8 cellular contexts compared by ENCODE assay signal in genomic region chr5:141848771-141849370, GRCh38. TPM values are rescaled to one million over a fixed set of nuclear protein-coding genes. Genes with fewer than 3 reads are reported as not detected.
DNase-seq lines count a peak whose midpoint lies in the region; ATAC-seq, FAIRE-seq and TF ChIP-seq lines count a peak whose summit lies in the region.

No MANE protein-coding gene starts in this region.

- H3K9me3 Mint-ChIP-seq in Calu3 (ENCODE audit: low read depth, unreplicated experiment) = peaks cover 3% of the 10 kb centered on the region
- H3K9me3 Mint-ChIP-seq in activated naive CD8-positive, alpha-beta T cell treated with anti-CD3 and anti-CD28 coated beads, Interleukin-2, amount 50 U/mL, for 24 hours = no peaks in the 10 kb centered on the region

- H3K36me3 ChIP-seq in MG63 = no peaks in the 10 kb centered on the region
- H3K36me3 ChIP-seq in small intestine (ENCODE audit: control insufficient read depth in 2 of 2, insufficient read depth in 2 of 2, low read length in 2 of 2) = peaks cover 0 to 7% of the 10 kb centered on the region in 2 donors

- ATAC-seq in GM21529 (IDR thresholded peaks at IDR 0.05; ENCODE audit: unreplicated experiment) (peak; percentile 9), HG03175 (IDR thresholded peaks at IDR 0.05; ENCODE audit: unreplicated experiment) (no peak)
- ATAC-seq in activated naive CD8-positive, alpha-beta T cell treated with anti-CD3 and anti-CD28 coated beads, Interleukin-2, amount 50 U/mL, for 24 hours = peak; percentile 12

- DNase-seq in Calu3 (peak; percentile 94), MG63 (peak; percentile 88), small intestine (peak; percentile 86), putamen (ENCODE audit: low spot score) (no peak)
- DNase-seq in activated naive CD8-positive, alpha-beta T cell treated with anti-CD3 and anti-CD28 coated beads, Interleukin-2, amount 50 U/mL, for 24 hours = peak; percentile 57

- CTCF ChIA-PET in Calu3 (lab: Charles Lee) = interaction anchor here (0.6 to 2.6 kb wide), 5 partner anchors 21 to 145 kb away, joined by 3 to 12 read pairs (median 3); partner anchors contain the start of genes PCDH1 and RNF14

- peaks cover 10 to 16% of the 10 kb centered on the region in 2 donors for H3K4me1 ChIP-seq in small intestine (ENCODE audit: control insufficient read depth in 2 of 2, insufficient read depth in 1 of 2, low read depth in 1 of 2, low read length in 1 of 2)

- peak overlapping the region; percentile 93 for H3K27ac Mint-ChIP-seq in Calu3 (ENCODE audit: unreplicated experiment)
- H3K27ac Mint-ChIP-seq in activated naive CD8-positive, alpha-beta T cell treated with anti-CD3 and anti-CD28 coated beads, Interleukin-2, amount 50 U/mL, for 24 hours = peak overlapping the region; percentile 79

- WGBS in small intestine, 3 donors = 2 to 10% (median 8%) methylated on average over 12 to 14 of the region's 14 CpGs

- no peaks in the 10 kb centered on the region for H3K27me3 ChIP-seq in MG63
- H3K27me3 ChIP-seq in small intestine (ENCODE audit: control insufficient read depth in 2 of 2, insufficient read depth in 2 of 2, low read length in 2 of 2) = no peaks in the 10 kb centered on the region

- no peaks in the 10 kb centered on the region for H3K9me3 ChIP-seq in MG63
- H3K9me3 ChIP-seq in small intestine (ENCODE audit: control insufficient read depth, low read depth) = no peaks in the 10 kb centered on the region

- intact Hi-C loops in Calu3 (cut with micrococcal nuclease; ENCODE audit: unreplicated experiment) = loop anchor here (1.0 to 2.0 kb wide), 3 partner anchors 17 to 35 kb away; no protein-coding TSS in a partner anchor

- peaks cover 69% of the 10 kb centered on the region for H3K36me3 Mint-ChIP-seq in Calu3 (ENCODE audit: insufficient read depth, unreplicated experiment)
- no peaks in the 10 kb centered on the region for H3K36me3 Mint-ChIP-seq in activated naive CD8-positive, alpha-beta T cell treated with anti-CD3 and anti-CD28 coated beads, Interleukin-2, amount 50 U/mL, for 24 hours (ENCODE audit: low read depth)

- TSS peak; percentile 78 for BruUV-seq in Calu3 (replicated peaks; lab: Mats Ljungman, UMichigan)

- H3K4me1 Mint-ChIP-seq in Calu3 (ENCODE audit: low read depth, unreplicated experiment) = peaks cover 56% of the 10 kb centered on the region
- H3K4me1 Mint-ChIP-seq in activated naive CD8-positive, alpha-beta T cell treated with anti-CD3 and anti-CD28 coated beads, Interleukin-2, amount 50 U/mL, for 24 hours = peaks cover 20% of the 10 kb centered on the region

- no peak for TF ChIP-seq CTCF in Calu3 (IDR thresholded peaks at IDR 0.05; ENCODE audit: unreplicated experiment)

- peak overlapping the region; percentile 99 to 100 for H3K27ac ChIP-seq in small intestine (ENCODE audit: low read depth in 1 of 2, low read length in 1 of 2)

- H3K4me3 ChIP-seq in MG63 (peak overlapping the region; percentile 68), iPS-11a (ENCODE audit: low read depth, low read length) (peak overlapping the region; percentile 39), small intestine (ENCODE audit: low read depth in 1 of 2, low read length in 2 of 2) (peak overlapping the region; percentile 61 to 69)

- H3K27me3 Mint-ChIP-seq in Calu3 (ENCODE audit: unreplicated experiment) = no peaks in the 10 kb centered on the region
- H3K27me3 Mint-ChIP-seq in activated naive CD8-positive, alpha-beta T cell treated with anti-CD3 and anti-CD28 coated beads, Interleukin-2, amount 50 U/mL, for 24 hours = peaks cover 6% of the 10 kb centered on the region

- H3K4me3 Mint-ChIP-seq in Calu3 (ENCODE audit: low read depth, unreplicated experiment) = peak overlapping the region; percentile 48
- peak overlapping the region; percentile 80 for H3K4me3 Mint-ChIP-seq in activated naive CD8-positive, alpha-beta T cell treated with anti-CD3 and anti-CD28 coated beads, Interleukin-2, amount 50 U/mL, for 24 hours

- FAIRE-seq in small intestine (lab: Jason Lieb, UNC) = no peak

RNA-seq across cellular contexts. Expression of gene PCDH1, which starts 29.3 kb away (rescaled TPM):
- total RNA-seq in Calu3 (2022) = 146 and 167 TPM in 2 replicates
- total RNA-seq in MG63 (2014; rRNA removed; shearing (Covaris generic); ENCODE audit: low replicate concordance) = 3.8 and 12.8 TPM in 2 replicates
- polyA plus RNA-seq in small intestine = 10 to 100 TPM; 15.7 to 43.9 (median 15.9) TPM

Comparison
In these comparisons a context has a peak if more than half of its experiments do, and no peak if none do; other contexts are left out.
1. RNA of gene PCDH1, which starts 29.3 kb away (total RNA-seq): 146 to 167 TPM in Calu3; 3.8 to 12.8 TPM in MG63; every median in the first group is over 10 times any median in the second.
2. Peak in every context shown above with its lines, with median percentiles within 50 percentile points of each other: H3K4me3 ChIP-seq.